Comparison of ENCODE assay signal across 7 cellular contexts in genomic region chr14:48561438-48561837, GRCh38.
DNase-seq lines count a peak whose midpoint lies in the region; ATAC-seq and TF ChIP-seq lines count a peak whose summit lies in the region.
"Not testable (repeated sequence)": the region's sequence is repeated elsewhere in the genome, so short reads cannot be mapped to it uniquely, and the experiment has no call there.

No MANE protein-coding gene starts in this region.

- peaks cover 12% of the 10 kb centered on the region for H3K9me3 ChIP-seq in mesodermal cell (ENCODE audit: control insufficient read depth, low read length)

- POLR2A ChIA-PET in WTC11 (lab: Charles Lee): not testable (repeated sequence)

- not testable (repeated sequence) for H3K27me3 ChIP-seq in GM23338 (ENCODE audit: insufficient read depth)

- DNase-seq in GM23338 (ENCODE audit: low spot score) (peak; percentile 62), M059J (ENCODE audit: low read depth) (peak; percentile 36), WTC11 (ENCODE audit: low spot score) (peak; percentile 49), epithelial cell of esophagus (ENCODE audit: low read depth) (peak; percentile 65), iPS DF 19.7 (ENCODE audit: low read depth, low spot score) (peak; percentile 63)
- not testable (repeated sequence) for DNase-seq in progenitor cell of endocrine pancreas (ENCODE audit: low spot score, unreplicated experiment)

- H3K27ac Mint-ChIP-seq in GM23338 (peak overlapping the region; percentile 71), WTC11 (peak overlapping the region; percentile 89), progenitor cell of endocrine pancreas (peak overlapping the region; percentile 2)

- H3K4me2 ChIP-seq in GM23338: peak overlapping the region; percentile 64

- H3K4me1 Mint-ChIP-seq in GM23338: peaks cover 46% of the 10 kb centered on the region
- H3K4me1 Mint-ChIP-seq in WTC11: peaks cover 71% of the 10 kb centered on the region
- H3K4me1 Mint-ChIP-seq in progenitor cell of endocrine pancreas (ENCODE audit: low read depth): not testable (repeated sequence)

- peaks cover 38% of the 10 kb centered on the region for H3K36me3 Mint-ChIP-seq in GM23338 (ENCODE audit: low read depth)
- H3K36me3 Mint-ChIP-seq in WTC11: peaks cover 30% of the 10 kb centered on the region
- H3K36me3 Mint-ChIP-seq in progenitor cell of endocrine pancreas (ENCODE audit: insufficient read depth): not testable (repeated sequence)

- H3F3A ChIP-seq in GM23338 (replicated peaks; ENCODE audit: low read depth): not testable (repeated sequence)

- H3K9me3 Mint-ChIP-seq in GM23338 (peaks cover 34% of the 10 kb centered on the region), WTC11 (peaks cover 57% of the 10 kb centered on the region), progenitor cell of endocrine pancreas (ENCODE audit: low read depth) (peaks cover 15% of the 10 kb centered on the region)

- not testable (repeated sequence) for ATAC-seq in GM23338
- ATAC-seq in WTC11: peak; percentile 36

- not testable (repeated sequence) for H3K27me3 Mint-ChIP-seq in GM23338 (ENCODE audit: insufficient read depth, low read depth, poor library complexity); WTC11 (ENCODE audit: low read depth); progenitor cell of endocrine pancreas

- H3K9me2 ChIP-seq in GM23338 (ENCODE audit: insufficient read depth): not testable (repeated sequence)

- peaks cover 34% of the 10 kb centered on the region for H3K4me1 ChIP-seq in GM23338 (ENCODE audit: insufficient read depth)
- not testable (repeated sequence) for H3K4me1 ChIP-seq in mesodermal cell (ENCODE audit: control insufficient read depth, insufficient read depth, low read length, poor library complexity, severe bottlenecking)

- CTCF ChIA-PET in WTC11 (lab: Charles Lee): not testable (repeated sequence)

- TF ChIP-seq CTCF in GM23338 (conservative IDR thresholded peaks at IDR 0.05; ENCODE audit: low read depth in 2 of 2); WTC11 (IDR thresholded peaks at IDR 0.05); epithelial cell of esophagus (IDR thresholded peaks at IDR 0.05; ENCODE audit: insufficient read depth, low read depth, low read length, missing control alignments); progenitor cell of endocrine pancreas (IDR thresholded peaks at IDR 0.05; ENCODE audit: unreplicated experiment): not testable (repeated sequence)

- not testable (repeated sequence) for H3K4me3 Mint-ChIP-seq in GM23338; WTC11; progenitor cell of endocrine pancreas (ENCODE audit: low read depth)

- not testable (repeated sequence) for H3K36me3 ChIP-seq in GM23338 (ENCODE audit: insufficient read depth); mesodermal cell (ENCODE audit: control insufficient read depth, insufficient read depth, low read length)

- 50 to 63% methylated on average over 1 of the region's 3 CpGs for WGBS in mesodermal cell (ENCODE audit: insufficient coverage in 2 of 2), 2 experiments

- not testable (repeated sequence) for H3K4me3 ChIP-seq in GM23338; epithelial cell of esophagus (ENCODE audit: low read length); mesodermal cell (ENCODE audit: extremely low read depth, insufficient read depth, low read length, poor library complexity, severe bottlenecking)

- H3K79me2 ChIP-seq in GM23338 (replicated peaks; ENCODE audit: insufficient read depth): not testable (repeated sequence)

- H2AFZ ChIP-seq in GM23338: not testable (repeated sequence)

- H3K27ac ChIP-seq in GM23338 (ENCODE audit: low read depth) (peak overlapping the region; percentile 84), mesodermal cell (ENCODE audit: low read depth, low read length, severe bottlenecking) (peak overlapping the region; percentile 16)

- not testable (repeated sequence) for H4K20me1 ChIP-seq in GM23338 (replicated peaks; ENCODE audit: insufficient read depth)

TF ChIP-seq in GM23338, 12 proteins besides CTCF, POLR2A, EP300 and RAD21 (continues in another document):
- TF ChIP-seq, protein P1, sequence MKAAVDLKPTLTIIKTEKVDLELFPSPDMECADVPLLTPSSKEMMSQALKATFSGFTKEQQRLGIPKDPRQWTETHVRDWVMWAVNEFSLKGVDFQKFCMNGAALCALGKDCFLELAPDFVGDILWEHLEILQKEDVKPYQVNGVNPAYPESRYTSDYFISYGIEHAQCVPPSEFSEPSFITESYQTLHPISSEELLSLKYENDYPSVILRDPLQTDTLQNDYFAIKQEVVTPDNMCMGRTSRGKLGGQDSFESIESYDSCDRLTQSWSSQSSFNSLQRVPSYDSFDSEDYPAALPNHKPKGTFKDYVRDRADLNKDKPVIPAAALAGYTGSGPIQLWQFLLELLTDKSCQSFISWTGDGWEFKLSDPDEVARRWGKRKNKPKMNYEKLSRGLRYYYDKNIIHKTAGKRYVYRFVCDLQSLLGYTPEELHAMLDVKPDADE (IDR thresholded peaks at IDR 0.05): peak; percentile 22; the same call in 1 of the 2 replicates

TF ChIP-seq in WTC11, 78 proteins besides CTCF, POLR2A, EP300 and RAD21:
- TF ChIP-seq, protein P2, sequence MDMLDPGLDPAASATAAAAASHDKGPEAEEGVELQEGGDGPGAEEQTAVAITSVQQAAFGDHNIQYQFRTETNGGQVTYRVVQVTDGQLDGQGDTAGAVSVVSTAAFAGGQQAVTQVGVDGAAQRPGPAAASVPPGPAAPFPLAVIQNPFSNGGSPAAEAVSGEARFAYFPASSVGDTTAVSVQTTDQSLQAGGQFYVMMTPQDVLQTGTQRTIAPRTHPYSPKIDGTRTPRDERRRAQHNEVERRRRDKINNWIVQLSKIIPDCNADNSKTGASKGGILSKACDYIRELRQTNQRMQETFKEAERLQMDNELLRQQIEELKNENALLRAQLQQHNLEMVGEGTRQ (CRISPR knock-in tag; IDR thresholded peaks at IDR 0.05): peak; percentile 74
- TF ChIP-seq TEAD1 (CRISPR knock-in tag; IDR thresholded peaks at IDR 0.05) (peak; percentile 76; the same call in 1 of the 2 replicates), FOXP4 (CRISPR knock-in tag; IDR thresholded peaks at IDR 0.05) (peak; percentile 78; the same call in 1 of the 2 replicates)

Comparison
In these comparisons a context has a peak if more than half of its experiments do, and no peak if none do; other contexts are left out.
1. H3K27ac Mint-ChIP-seq: peak in every context shown above with its lines; median percentile 89 in WTC11; 71 in GM23338; 2 in progenitor cell of endocrine pancreas.